ENCODE assay signal across 23 cellular contexts in genomic region chr1:11046270-11046566, GRCh38. TPM values are rescaled to one million over a fixed set of nuclear protein-coding genes. Genes with fewer than 3 reads are reported as not detected.
A peak's percentile ranks its signal among the peaks of the same experiment; 100 is the strongest.
DNase-seq lines count a peak whose midpoint lies in the region; ATAC-seq, FAIRE-seq and TF ChIP-seq lines count a peak whose summit lies in the region.
"Had no signal": no experiment of that assay in that cellular context is flagged by ENCODE, and none has a peak within 500 bp of the region (broad histone marks: within the 10 kb centered on the region; RNA-seq: fewer than 3 reads in every experiment).

No MANE protein-coding gene starts in this region.

- no peaks in the 10 kb centered on the region for H3F3A ChIP-seq in SK-N-SH (replicated peaks; ENCODE audit: insufficient read depth)

- intact Hi-C loops in kidney (cut with DNase I) (no loop called here), mucosa of descending colon (cut with DNase I, micrococcal nuclease) (no loop called here)
- intact Hi-C loops in activated T-helper 2 cell treated with anti-CD3 and anti-CD28 coated beads, Interferon-gamma antibody, Interleukin-2, Interleukin-4, amounts not matched to agents 10 μg/mL and 5 μg/mL and 100 μg/mL, durations not matched to agents 14 hours and 24 hours and 36 hours (cut with micrococcal nuclease): no loop called here

- no peak overlapping the region for H2AFZ ChIP-seq in SK-N-SH (ENCODE audit: low read depth)

- peak; percentile 34 for DNase-seq in SK-N-SH
- peak; percentile 64 for DNase-seq in kidney
- DNase-seq in mucosa of descending colon: no peak
- DNase-seq in NCI-H2171 (lab: John Stamatoyannopoulos, UW): no peak
- DNase-seq in NCI-H446 (lab: John Stamatoyannopoulos, UW): no peak
- no peak for DNase-seq in KG1 (lab: John Stamatoyannopoulos, UW)
- no peak for DNase-seq in activated T-helper 2 cell treated with anti-CD3 and anti-CD28 coated beads, Interferon-gamma antibody, Interleukin-2, Interleukin-4, amounts not matched to agents 10 μg/mL and 5 μg/mL and 100 μg/mL, durations not matched to agents 14 hours and 24 hours and 36 hours (ENCODE audit: low spot score)
- DNase-seq: BE2C; CD4-positive, CD25-positive, alpha-beta regulatory T cell; GF-D8; MV-4-11; NCI-H1694 treated with DMSO at 0.1 percent for 48 hours; NCI-H2107; NCI-H2227 treated with DMSO at 0.1 percent for 48 hours; NCI-H524 had no signal

- ATAC-seq in SK-N-SH treated with all-trans-retinoic acid at 6 μM for 48 hours: no peak
- peak; percentile 43 for ATAC-seq in mucosa of descending colon
- ATAC-seq: Right ventricle myocardium inferior had no signal

- FAIRE-seq in kidney (lab: Jason Lieb, UNC): no peak
- FAIRE-seq: GM19239, RCC 7860 had no signal

- H3K9me3 ChIP-seq in SK-N-SH (no peaks in the 10 kb centered on the region), kidney (ENCODE audit: control insufficient read depth in 1 of 2, low read length in 2 of 2) (no peaks in the 10 kb centered on the region), mucosa of descending colon (no peaks in the 10 kb centered on the region)
- H3K9me3 ChIP-seq: BE2C, Caco-2, HAP-1 had no signal

- POLR2A ChIA-PET in SK-N-SH (lab: Yijun Ruan, JAX): no interaction called here

- H3K36me3 ChIP-seq in SK-N-SH (replicated peaks in 1 of 2; ENCODE audit: control insufficient read depth in 1 of 2, insufficient read depth in 2 of 2, low read length in 1 of 2): no peaks in the 10 kb centered on the region
- H3K36me3 ChIP-seq in kidney (ENCODE audit: control insufficient read depth in 1 of 2, insufficient read depth in 2 of 2, low read length in 2 of 2): no peaks in the 10 kb centered on the region
- H3K36me3 ChIP-seq in mucosa of descending colon (ENCODE audit: low read depth): no peaks in the 10 kb centered on the region
- H3K36me3 ChIP-seq: BE2C, HAP-1 had no signal

- no peaks in the 10 kb centered on the region for H3K9me2 ChIP-seq in SK-N-SH

- 92% methylated on average over 2 of the region's 8 CpGs for WGBS in SK-N-SH (ENCODE audit: low lambda C conversion rate)

- H3K27ac ChIP-seq in SK-N-SH (ENCODE audit: low read depth in 2 of 2, low read length in 1 of 2): no peak overlapping the region
- no peak overlapping the region for H3K27ac ChIP-seq in kidney (ENCODE audit: low read depth in 2 of 2, low read length in 2 of 2)
- H3K27ac ChIP-seq: KMS-11 had no signal

- H3K27ac Mint-ChIP-seq in activated T-helper 2 cell treated with anti-CD3 and anti-CD28 coated beads, Interferon-gamma antibody, Interleukin-2, Interleukin-4, amounts not matched to agents 10 μg/mL and 5 μg/mL and 100 μg/mL, durations not matched to agents 14 hours and 24 hours and 36 hours: no peak overlapping the region
- H3K27ac Mint-ChIP-seq: CD4-positive, CD25-positive, alpha-beta regulatory T cell had no signal

- TF ChIP-seq EP300 in SK-N-SH (IDR thresholded peaks at IDR 0.05; ENCODE audit: borderline replicate concordance in 1 of 2, low read depth in 1 of 2, low read length in 1 of 2): no peak

- no peak overlapping the region for H3K4me2 ChIP-seq in SK-N-SH
- H3K4me2 ChIP-seq: KMS-11 had no signal

- H3K9ac ChIP-seq in SK-N-SH: no peak overlapping the region
- H3K9ac ChIP-seq in kidney (ENCODE audit: low read length in 2 of 2): no peak overlapping the region
- H3K9ac ChIP-seq: KMS-11 had no signal

- CTCF ChIA-PET in SK-N-SH (lab: Yijun Ruan, JAX): interaction anchor here (10.0 kb wide), 1 partner anchor 8 kb away, joined by 118 read pairs; no protein-coding TSS in a partner anchor

- H3K4me1 ChIP-seq in SK-N-SH (ENCODE audit: control insufficient read depth in 1 of 2, insufficient read depth in 2 of 2, low read depth in 1 of 2, low read length in 1 of 2): no peaks in the 10 kb centered on the region
- H3K4me1 ChIP-seq in kidney (ENCODE audit: control insufficient read depth in 1 of 2, insufficient read depth in 1 of 2, low read depth in 1 of 2, low read length in 2 of 2): no peaks in the 10 kb centered on the region
- H3K4me1 ChIP-seq in mucosa of descending colon (ENCODE audit: low read depth): no peaks in the 10 kb centered on the region
- H3K4me1 ChIP-seq: BE2C, Caco-2, HAP-1 had no signal

- H3K4me3 ChIP-seq in SK-N-SH (ENCODE audit: low read depth in 2 of 2, low read length in 1 of 2) (no peak overlapping the region), kidney (ENCODE audit: low read length in 2 of 2) (no peak overlapping the region), mucosa of descending colon (no peak overlapping the region)
- H3K4me3 ChIP-seq: HAP-1 had no signal

- H3K27me3 Mint-ChIP-seq in activated T-helper 2 cell treated with anti-CD3 and anti-CD28 coated beads, Interferon-gamma antibody, Interleukin-2, Interleukin-4, amounts not matched to agents 10 μg/mL and 5 μg/mL and 100 μg/mL, durations not matched to agents 14 hours and 24 hours and 36 hours (ENCODE audit: low read depth): no peaks in the 10 kb centered on the region

- H3K9me3 Mint-ChIP-seq in activated T-helper 2 cell treated with anti-CD3 and anti-CD28 coated beads, Interferon-gamma antibody, Interleukin-2, Interleukin-4, amounts not matched to agents 10 μg/mL and 5 μg/mL and 100 μg/mL, durations not matched to agents 14 hours and 24 hours and 36 hours: no peaks in the 10 kb centered on the region
- H3K9me3 Mint-ChIP-seq: CD4-positive, CD25-positive, alpha-beta regulatory T cell had no signal

- no peaks in the 10 kb centered on the region for H3K4me1 Mint-ChIP-seq in activated T-helper 2 cell treated with anti-CD3 and anti-CD28 coated beads, Interferon-gamma antibody, Interleukin-2, Interleukin-4, amounts not matched to agents 10 μg/mL and 5 μg/mL and 100 μg/mL, durations not matched to agents 14 hours and 24 hours and 36 hours (ENCODE audit: low read depth)

- H3K27me3 ChIP-seq in SK-N-SH (ENCODE audit: insufficient read depth): no peaks in the 10 kb centered on the region
- H3K27me3 ChIP-seq: BE2C had no signal

- TF ChIP-seq CTCF in SK-N-SH (IDR thresholded peaks at IDR 0.05) (no peak), kidney (IDR thresholded peaks at IDR 0.05; ENCODE audit: borderline replicate concordance, extremely low read depth, insufficient read depth) (no peak), mucosa of descending colon (IDR thresholded peaks at IDR 0.05) (no peak)

- no peaks in the 10 kb centered on the region for H3K36me3 Mint-ChIP-seq in activated T-helper 2 cell treated with anti-CD3 and anti-CD28 coated beads, Interferon-gamma antibody, Interleukin-2, Interleukin-4, amounts not matched to agents 10 μg/mL and 5 μg/mL and 100 μg/mL, durations not matched to agents 14 hours and 24 hours and 36 hours (ENCODE audit: low read depth)
- H3K36me3 Mint-ChIP-seq: CD4-positive, CD25-positive, alpha-beta regulatory T cell had no signal

- no peak for TF ChIP-seq RAD21 in SK-N-SH (IDR thresholded peaks at IDR 0.05; ENCODE audit: low read length)

- no peaks in the 10 kb centered on the region for H3K79me2 ChIP-seq in SK-N-SH (ENCODE audit: insufficient read depth)

- no peak overlapping the region for H3K4me3 Mint-ChIP-seq in activated T-helper 2 cell treated with anti-CD3 and anti-CD28 coated beads, Interferon-gamma antibody, Interleukin-2, Interleukin-4, amounts not matched to agents 10 μg/mL and 5 μg/mL and 100 μg/mL, durations not matched to agents 14 hours and 24 hours and 36 hours (ENCODE audit: low read depth)
- H3K4me3 Mint-ChIP-seq: CD4-positive, CD25-positive, alpha-beta regulatory T cell had no signal

- H4K20me1 ChIP-seq in SK-N-SH (ENCODE audit: insufficient read depth): no peaks in the 10 kb centered on the region

TF ChIP-seq in SK-N-SH, 30 proteins besides CTCF, POLR2A, EP300 and RAD21 (continues in another document):
- TF ChIP-seq GABPA (IDR thresholded peaks at IDR 0.05; ENCODE audit: low read depth) (no peak), CHD2 (IDR thresholded peaks at IDR 0.05; ENCODE audit: low read length, partially characterized antibody) (no peak)

TF ChIP-seq in SK-N-SH treated with all-trans-retinoic acid at 6 μM for 48 hours, 23 proteins besides CTCF, POLR2A, EP300 and RAD21 (continues in another document):
- TF ChIP-seq ESRRG (CRISPR knock-in tag; IDR thresholded peaks at IDR 0.05): no peak
- no peak for TF ChIP-seq ZNF8 (CRISPR knock-in tag; IDR thresholded peaks at IDR 0.05)

RNA-seq across cellular contexts. Expression of gene MASP2, which starts 0.8 kb away (rescaled TPM):
- polyA plus RNA-seq in SK-N-SH (2012; rRNA removed) (not detected in 2 replicates), kidney (ENCODE audit: insufficient read depth, low read depth, low replicate concordance) (not detected)
- not detected in 2 replicates for polyA plus RNA-seq in SK-N-SH (2012; cell fraction: cytosol; rRNA removed)
- polyA plus RNA-seq in SK-N-SH (2012; cell fraction: nucleus; rRNA removed): 0.05 and 0.21 TPM in 2 replicates
- total RNA-seq in kidney (not detected), mucosa of descending colon (not detected)
- 0.18 TPM in 1 of 2 replicates, not detected in the other for total RNA-seq in activated T-helper 2 cell treated with anti-CD3 and anti-CD28 coated beads, Interferon-gamma antibody, Interleukin-2, Interleukin-4, amounts not matched to agents 10 μg/mL and 5 μg/mL and 100 μg/mL, durations not matched to agents 14 hours and 24 hours and 36 hours
- total RNA-seq: CD4-positive, CD25-positive, alpha-beta regulatory T cell; Daoy; Right ventricle myocardium inferior had no signal

RNA-seq across cellular contexts. Expression of gene SRM, which starts 13.6 kb away (rescaled TPM):
- polyA plus RNA-seq in SK-N-SH (2012; rRNA removed) (60.9 and 105 TPM in 2 replicates), kidney (ENCODE audit: insufficient read depth, low read depth, low replicate concordance) (59.5 TPM)
- polyA plus RNA-seq in SK-N-SH (2012; cell fraction: cytosol; rRNA removed): 82.2 and 124 TPM in 2 replicates
- 61.2 and 80.1 TPM in 2 replicates for polyA plus RNA-seq in SK-N-SH (2012; cell fraction: nucleus; rRNA removed)
- total RNA-seq in kidney (52.9 TPM), mucosa of descending colon (10 to 100 TPM; 14.0 to 46.3 (median 34.3) TPM)
- total RNA-seq in activated T-helper 2 cell treated with anti-CD3 and anti-CD28 coated beads, Interferon-gamma antibody, Interleukin-2, Interleukin-4, amounts not matched to agents 10 μg/mL and 5 μg/mL and 100 μg/mL, durations not matched to agents 14 hours and 24 hours and 36 hours: 230 and 233 TPM in 2 replicates

RNA-seq across cellular contexts. Expression of gene TARDBP, which starts 33.8 kb away (rescaled TPM):
- polyA plus RNA-seq in SK-N-SH (2012; rRNA removed) (156 and 207 TPM in 2 replicates), kidney (ENCODE audit: insufficient read depth, low read depth, low replicate concordance) (103 TPM)
- 151 and 217 TPM in 2 replicates for polyA plus RNA-seq in SK-N-SH (2012; cell fraction: cytosol; rRNA removed)
- 379 and 436 TPM in 2 replicates for polyA plus RNA-seq in SK-N-SH (2012; cell fraction: nucleus; rRNA removed)
- total RNA-seq in kidney (140 TPM), mucosa of descending colon (100 to 1,000 TPM; 123 to 155 (median 147) TPM)
- 190 and 202 TPM in 2 replicates for total RNA-seq in activated T-helper 2 cell treated with anti-CD3 and anti-CD28 coated beads, Interferon-gamma antibody, Interleukin-2, Interleukin-4, amounts not matched to agents 10 μg/mL and 5 μg/mL and 100 μg/mL, durations not matched to agents 14 hours and 24 hours and 36 hours

RNA-seq across cellular contexts. Expression of gene EXOSC10, which starts 53.5 kb away (rescaled TPM):
- polyA plus RNA-seq in SK-N-SH (2012; rRNA removed): 62.5 and 79.8 TPM in 2 replicates
- polyA plus RNA-seq in SK-N-SH (2012; cell fraction: cytosol; rRNA removed): 38.4 and 42.5 TPM in 2 replicates
- 151 and 225 TPM in 2 replicates for polyA plus RNA-seq in SK-N-SH (2012; cell fraction: nucleus; rRNA removed)
- 46.8 TPM for total RNA-seq in kidney
- polyA plus RNA-seq in kidney (ENCODE audit: insufficient read depth, low read depth, low replicate concordance): 26.2 TPM
- total RNA-seq in mucosa of descending colon: 10 to 100 TPM; 47.1 to 52.9 (median 50.7) TPM
- total RNA-seq in activated T-helper 2 cell treated with anti-CD3 and anti-CD28 coated beads, Interferon-gamma antibody, Interleukin-2, Interleukin-4, amounts not matched to agents 10 μg/mL and 5 μg/mL and 100 μg/mL, durations not matched to agents 14 hours and 24 hours and 36 hours: 97.8 and 102 TPM in 2 replicates

Comparison
In these comparisons a context has a peak if more than half of its experiments do, and no peak if none do; other contexts are left out.
1. DNase-seq: peak in SK-N-SH (single experiment) and kidney (single experiment); none in mucosa of descending colon (0 of 3), NCI-H2171 (single experiment), NCI-H446 (0 of 2), KG1 (single experiment) and activated T-helper 2 cell treated with anti-CD3 and anti-CD28 coated beads, Interferon-gamma antibody, Interleukin-2, Interleukin-4, amounts not matched to agents 10 μg/mL and 5 μg/mL and 100 μg/mL, durations not matched to agents 14 hours and 24 hours and 36 hours (single experiment).